8 cellular contexts compared by ENCODE assay signal in the genomic region with DNA sequence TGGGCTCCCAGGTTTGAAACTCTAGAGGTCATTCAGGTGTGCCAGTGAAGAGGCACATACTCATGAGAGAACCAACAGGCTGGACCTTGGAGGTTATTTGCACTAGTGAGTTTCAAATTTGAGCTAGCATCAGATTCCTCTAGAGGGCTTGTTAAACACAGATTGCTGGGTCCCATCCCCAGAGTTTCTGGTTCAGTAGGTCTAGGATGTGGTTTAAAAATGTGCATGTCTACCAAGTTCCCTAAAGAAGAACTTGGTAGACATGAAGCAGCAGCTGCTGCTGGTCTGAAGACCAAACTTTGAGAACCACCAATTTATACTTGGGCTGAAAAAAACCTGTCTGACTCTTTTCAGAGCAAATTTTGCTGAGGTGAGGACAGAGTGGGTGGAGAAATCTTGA.
A peak's percentile ranks its signal among the peaks of the same experiment; 100 is the strongest.
DNase-seq lines count a peak whose midpoint lies in the region; ATAC-seq lines count a peak whose summit lies in the region.
"Had no signal": no experiment of that assay in that cellular context is flagged by ENCODE, and none has a peak within 500 bp of the region (broad histone marks: within the 10 kb centered on the region; RNA-seq: fewer than 3 reads in every experiment).

No MANE protein-coding gene starts in this region.

- DNase-seq in activated naive CD8-positive, alpha-beta T cell treated with anti-CD3 and anti-CD28 coated beads, Interleukin-2, amount 10 ng/mL, durations not matched to agents 7 days and 5 days, result no peak
- DNase-seq in stimulated activated effector memory CD8-positive, alpha-beta T cell treated with anti-CD3 and anti-CD28 coated beads, Interleukin-12 subunit alpha, Interleukin-12 subunit beta, amount 100 ng/mL, for 72 hours (ENCODE audit: low spot score in 2 of 2), result no peak
- no peak for DNase-seq in NCI-H345 treated with DMSO at 0.1 percent for 48 hours (lab: John Stamatoyannopoulos, UW; ENCODE audit: unreplicated experiment)
- DNase-seq in COR-L47 (lab: John Stamatoyannopoulos, UW), result no peak
- DNase-seq in NCI-H510A (lab: John Stamatoyannopoulos, UW), result no peak
- DNase-seq: IMR-90 had no signal

- no peaks in the 10 kb centered on the region for H3K9me3 Mint-ChIP-seq in activated naive CD8-positive, alpha-beta T cell treated with anti-CD3 and anti-CD28 coated beads, Interleukin-2, amount 10 ng/mL, durations not matched to agents 7 days and 5 days
- H3K9me3 Mint-ChIP-seq in stimulated activated effector memory CD8-positive, alpha-beta T cell treated with anti-CD3 and anti-CD28 coated beads, Interleukin-12 subunit alpha, Interleukin-12 subunit beta, amount 100 ng/mL, for 72 hours, result no peaks in the 10 kb centered on the region

- H3K27me3 Mint-ChIP-seq in activated naive CD8-positive, alpha-beta T cell treated with anti-CD3 and anti-CD28 coated beads, Interleukin-2, amount 10 ng/mL, durations not matched to agents 7 days and 5 days, result no peaks in the 10 kb centered on the region

- ATAC-seq in GM18907 (IDR thresholded peaks at IDR 0.05; ENCODE audit: unreplicated experiment), result peak; percentile 40
- ATAC-seq in HG03064 (IDR thresholded peaks at IDR 0.05; ENCODE audit: low read depth, unreplicated experiment), result peak; percentile 39
- ATAC-seq in activated naive CD8-positive, alpha-beta T cell treated with anti-CD3 and anti-CD28 coated beads, Interleukin-2, amount 10 ng/mL, durations not matched to agents 7 days and 5 days (ENCODE audit: low read depth), result peak; percentile 66
- ATAC-seq in stimulated activated effector memory CD8-positive, alpha-beta T cell treated with anti-CD3 and anti-CD28 coated beads, Interleukin-12 subunit alpha, Interleukin-12 subunit beta, amount 100 ng/mL, for 72 hours, result no peak

- peak overlapping the region; percentile 85 for H3K27ac Mint-ChIP-seq in activated naive CD8-positive, alpha-beta T cell treated with anti-CD3 and anti-CD28 coated beads, Interleukin-2, amount 10 ng/mL, durations not matched to agents 7 days and 5 days
- peak overlapping the region; percentile 97 for H3K27ac Mint-ChIP-seq in stimulated activated effector memory CD8-positive, alpha-beta T cell treated with anti-CD3 and anti-CD28 coated beads, Interleukin-12 subunit alpha, Interleukin-12 subunit beta, amount 100 ng/mL, for 72 hours

- H3K4me3 Mint-ChIP-seq in activated naive CD8-positive, alpha-beta T cell treated with anti-CD3 and anti-CD28 coated beads, Interleukin-2, amount 10 ng/mL, durations not matched to agents 7 days and 5 days, result peak overlapping the region; percentile 70
- H3K4me3 Mint-ChIP-seq in stimulated activated effector memory CD8-positive, alpha-beta T cell treated with anti-CD3 and anti-CD28 coated beads, Interleukin-12 subunit alpha, Interleukin-12 subunit beta, amount 100 ng/mL, for 72 hours, result peak overlapping the region; percentile 57

- POLR2A ChIA-PET in activated naive CD8-positive, alpha-beta T cell treated with anti-CD3 and anti-CD28 coated beads, Interleukin-2, amount 10 ng/mL, durations not matched to agents 7 days and 5 days (lab: Charles Lee), result interaction anchor here (0.6 to 1.7 kb wide), 5 partner anchors 10 to 428 kb away, joined by 3 to 4 read pairs (median 3); no protein-coding TSS in a partner anchor

- peaks cover 76% of the 10 kb centered on the region for H3K4me1 Mint-ChIP-seq in activated naive CD8-positive, alpha-beta T cell treated with anti-CD3 and anti-CD28 coated beads, Interleukin-2, amount 10 ng/mL, durations not matched to agents 7 days and 5 days
- peaks cover 86% of the 10 kb centered on the region for H3K4me1 Mint-ChIP-seq in stimulated activated effector memory CD8-positive, alpha-beta T cell treated with anti-CD3 and anti-CD28 coated beads, Interleukin-12 subunit alpha, Interleukin-12 subunit beta, amount 100 ng/mL, for 72 hours

- peaks cover 29% of the 10 kb centered on the region for H3K36me3 Mint-ChIP-seq in activated naive CD8-positive, alpha-beta T cell treated with anti-CD3 and anti-CD28 coated beads, Interleukin-2, amount 10 ng/mL, durations not matched to agents 7 days and 5 days
- H3K36me3 Mint-ChIP-seq in stimulated activated effector memory CD8-positive, alpha-beta T cell treated with anti-CD3 and anti-CD28 coated beads, Interleukin-12 subunit alpha, Interleukin-12 subunit beta, amount 100 ng/mL, for 72 hours, result peaks cover 50% of the 10 kb centered on the region
